8 cellular contexts compared by ENCODE assay signal in genomic region chr1:227762231-227762911, GRCh38. TPM values are rescaled to one million over a fixed set of nuclear protein-coding genes. Genes with fewer than 3 reads are reported as not detected.
A peak's percentile ranks its signal among the peaks of the same experiment; 100 is the strongest.
DNase-seq lines count a peak whose midpoint lies in the region; ATAC-seq lines count a peak whose summit lies in the region.

No MANE protein-coding gene starts in this region.

- WGBS in mesodermal cell (ENCODE audit: insufficient coverage in 2 of 2), 2 experiments: 27 to 33% methylated on average over 21 to 22 of the region's 22 CpGs

- H3K36me3 ChIP-seq in NT2/D1 (ENCODE audit: insufficient read depth, insufficient read length, low read length): peaks cover 84% of the 10 kb centered on the region
- peaks cover 77% of the 10 kb centered on the region for H3K36me3 ChIP-seq in mesodermal cell (ENCODE audit: control insufficient read depth, insufficient read depth, low read length)

- no peaks in the 10 kb centered on the region for H3K27me3 Mint-ChIP-seq in effector memory CD8-positive, alpha-beta T cell

- peak; percentile 82 for ATAC-seq in GM21526 (IDR thresholded peaks at IDR 0.05; ENCODE audit: low FRiP score, unreplicated experiment)
- peak; percentile 57 for ATAC-seq in effector memory CD8-positive, alpha-beta T cell (replicated peaks)

- H3K27me3 ChIP-seq in NT2/D1 (ENCODE audit: insufficient read depth, insufficient read length): no peaks in the 10 kb centered on the region

- H3K9ac ChIP-seq in NT2/D1 (ENCODE audit: insufficient read length, low read depth): peak overlapping the region; percentile 36

- H3K4me3 Mint-ChIP-seq in effector memory CD8-positive, alpha-beta T cell: peak overlapping the region; percentile 70 to 73

- H3K4me3 ChIP-seq in NT2/D1 (ENCODE audit: insufficient read length, low read depth) (no peak overlapping the region), mesodermal cell (ENCODE audit: extremely low read depth, insufficient read depth, low read length, poor library complexity, severe bottlenecking) (no peak overlapping the region)

- H3K27ac Mint-ChIP-seq in effector memory CD8-positive, alpha-beta T cell: peak overlapping the region; percentile 81 to 86

- H3K9me3 Mint-ChIP-seq in effector memory CD8-positive, alpha-beta T cell: no peaks in the 10 kb centered on the region

- H3K4me1 Mint-ChIP-seq in effector memory CD8-positive, alpha-beta T cell (ENCODE audit: low read depth in 2 of 2): peaks cover 63% of the 10 kb centered on the region in 2 donors

- H3K9me3 ChIP-seq in NT2/D1 (ENCODE audit: insufficient read depth, low read length): no peaks in the 10 kb centered on the region
- no peaks in the 10 kb centered on the region for H3K9me3 ChIP-seq in mesodermal cell (ENCODE audit: control insufficient read depth, low read length)

- H3K4me1 ChIP-seq in NT2/D1 (ENCODE audit: insufficient read depth, insufficient read length) (peaks cover 30% of the 10 kb centered on the region), mesodermal cell (ENCODE audit: control insufficient read depth, insufficient read depth, low read length, poor library complexity, severe bottlenecking) (peaks cover 52% of the 10 kb centered on the region)

- peak overlapping the region; percentile 16 for H3K27ac ChIP-seq in mesodermal cell (ENCODE audit: low read depth, low read length, severe bottlenecking)

- DNase-seq in D341Med (ENCODE audit: low spot score) (peak; percentile 99), HUDEP-2 (lab: John Stamatoyannopoulos, UW; ENCODE audit: unreplicated experiment in 76 of 76) (peak in 73 of 76 experiments; percentile 10 to 87 (median 69)), NT2/D1 (ENCODE audit: low read depth, low spot score) (peak; percentile 80)
- peak; percentile 56 to 72 (median 69) for DNase-seq in activated CD8-positive, alpha-beta memory T cell treated with anti-CD3 and anti-CD28 coated beads for 48 hours (ENCODE audit: low read depth in 2 of 3, low spot score in 2 of 3)
- DNase-seq in effector memory CD8-positive, alpha-beta T cell: peak; percentile 87 to 88 (median 87)
- DNase-seq in stimulated activated CD8-positive, alpha-beta memory T cell treated with anti-CD3 and anti-CD28 coated beads, Interleukin-15, amount 100 ng/mL, for 48 hours (ENCODE audit: low read depth in 2 of 2): peak; percentile 73 to 76

- H3K36me3 Mint-ChIP-seq in effector memory CD8-positive, alpha-beta T cell (ENCODE audit: insufficient read depth): peaks cover 25% of the 10 kb centered on the region

RNA-seq across cellular contexts. Expression of gene SNAP47, which starts 27.1 kb away (rescaled TPM):
- polyA plus RNA-seq in mesodermal cell (2013, experiment 1 of 2): 34.9 TPM
- polyA plus RNA-seq in mesodermal cell (2013, experiment 2 of 2): 30.3 TPM

RNA-seq across cellular contexts. Expression of gene JMJD4, which starts 27.3 kb away (rescaled TPM):
- polyA plus RNA-seq in mesodermal cell (2013, experiment 1 of 2): 12.1 TPM
- 12.1 TPM for polyA plus RNA-seq in mesodermal cell (2013, experiment 2 of 2)

RNA-seq across cellular contexts. Expression of gene PRSS38, which starts 53.1 kb away (rescaled TPM):
- not detected for polyA plus RNA-seq in mesodermal cell (2013, experiment 1 of 2)
- polyA plus RNA-seq in mesodermal cell (2013, experiment 2 of 2): not detected
